21 cellular contexts compared by ENCODE assay signal in genomic region chr11:71076021-71076420, GRCh38.
"Had no signal": no experiment of that assay in that cellular context is flagged by ENCODE, and none has a peak within 500 bp of the region (broad histone marks: within the 10 kb centered on the region; RNA-seq: fewer than 3 reads in every experiment).

No MANE protein-coding gene starts in this region.

- H3K9me3 ChIP-seq: MG63, SK-N-SH had no signal

- H3K27me3 ChIP-seq: brain microvascular endothelial cell, MG63 had no signal

- H3K36me3 ChIP-seq: brain microvascular endothelial cell, MG63, WERI-Rb-1 had no signal

- ATAC-seq: activated CD4-positive, alpha-beta T cell treated with anti-CD3 and anti-CD28 coated beads for 36 hours had no signal

- H3K4me3 ChIP-seq: MG63, PC-9 had no signal

- DNase-seq: activated CD4-positive, alpha-beta memory T cell treated with anti-CD3 and anti-CD28 coated beads, Interleukin-2, amount 10 ng/mL, durations not matched to agents 7 days and 5 days; activated CD4-positive, alpha-beta T cell treated with anti-CD3 and anti-CD28 coated beads for 36 hours; activated CD4-positive, alpha-beta T cell treated with anti-CD3 and anti-CD28 coated beads, Interleukin-2, amount 50 U/mL, for 1 hour; activated gamma-delta T cell treated with Interleukin-2 at 50 U/mL for 16 hours; activated naive CD4-positive, alpha-beta T cell treated with anti-CD3 and anti-CD28 coated beads, Interleukin-2, amount 10 ng/mL, durations not matched to agents 7 days and 5 days; activated naive CD8-positive, alpha-beta T cell treated with anti-CD3 and anti-CD28 coated beads for 36 hours; activated T-cell treated with anti-CD3 and anti-CD28 coated beads for 4 hours; activated T-cell treated with anti-CD3 and anti-CD28 coated beads, Interleukin-2, amount 50 U/mL, for 48 hours; brain microvascular endothelial cell; cerebellar nuclear complex; MG63; NCI-H1105; NCI-H1436 treated with DMSO at 0.1 percent for 48 hours; NCI-H187; NCI-H2081; NCI-H446; NCI-H524; PC-9; SK-N-SH; T-helper 1 cell; WERI-Rb-1 had no signal

- H3K27ac ChIP-seq: brain microvascular endothelial cell, PC-9, WERI-Rb-1 had no signal
